30 cellular contexts compared by ENCODE assay signal in the genomic region with DNA sequence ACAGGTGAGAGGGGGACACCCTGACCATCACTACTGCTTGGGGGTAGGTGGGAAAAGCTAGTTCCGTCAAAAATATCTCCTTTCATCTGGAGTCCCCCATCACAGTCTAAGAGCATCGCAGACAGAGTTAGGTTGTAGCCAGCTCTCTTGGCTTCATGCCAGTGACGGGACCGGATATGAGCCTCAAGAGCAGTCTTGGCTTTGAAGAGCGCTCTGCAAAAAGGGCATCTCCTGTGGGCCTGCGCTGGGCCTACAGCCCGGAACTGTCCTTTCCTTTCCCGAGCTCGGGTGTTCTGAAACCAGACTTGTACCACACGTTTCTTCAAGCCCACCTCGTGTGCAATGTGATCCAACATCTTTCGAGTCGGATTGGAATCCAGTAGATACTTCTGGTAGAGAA.
"Had no signal": no experiment of that assay in that cellular context is flagged by ENCODE, and none has a peak within 500 bp of the region (broad histone marks: within the 10 kb centered on the region; RNA-seq: fewer than 3 reads in every experiment).

No MANE protein-coding gene starts in this region.

- H3K4me3 ChIP-seq: SJSA1 had no signal

- ATAC-seq: activated naive CD8-positive, alpha-beta T cell treated with anti-CD3 and anti-CD28 coated beads, Interleukin-2, amount 50 U/mL, for 24 hours; activated T-cell treated with anti-CD3 and anti-CD28 coated beads, Interleukin-2, amount 50 U/mL, for 4 hours; T-cell; T-helper 17 cell had no signal

- H3K27ac ChIP-seq: KMS-11, SJSA1, VCaP had no signal

- H3K9me3 ChIP-seq: SJSA1, SK-N-SH had no signal

- H3K4me1 ChIP-seq: SJSA1 had no signal

- DNase-seq: activated B cell treated with CpG ODN at 0.5 μM for 24 hours; activated CD4-positive, alpha-beta memory T cell treated with anti-CD3 and anti-CD28 coated beads for 36 hours; activated CD4-positive, alpha-beta T cell treated with anti-CD3 and anti-CD28 coated beads for 4 hours; activated CD4-positive, alpha-beta T cell treated with anti-CD3 and anti-CD28 coated beads, Interleukin-2, amount 50 U/mL, for 1 hour; activated CD4-positive, CD25-positive, alpha-beta regulatory T cell treated with anti-CD3 and anti-CD28 coated beads, Interleukin-2, amount 50 U/mL, for 72 hours; activated CD8-positive, alpha-beta memory T cell treated with anti-CD3 and anti-CD28 coated beads, Interleukin-2, amount 50 U/mL, for 4 hours; activated naive CD4-positive, alpha-beta T cell treated with anti-CD3 and anti-CD28 coated beads, Interleukin-2, amount 10 ng/mL, durations not matched to agents 7 days and 5 days; activated naive CD8-positive, alpha-beta T cell treated with anti-CD3 and anti-CD28 coated beads, Interleukin-2, amount 50 U/mL, for 24 hours; activated T-cell treated with anti-CD3 and anti-CD28 coated beads for 4 hours; activated T-cell treated with anti-CD3 and anti-CD28 coated beads, Interleukin-2, amount 50 U/mL, for 4 hours; anterior cingulate cortex; central memory CD4-positive, alpha-beta T cell; MM.1S; MV-4-11; NCI-H1092; NCI-H1436 treated with DMSO at 0.1 percent for 48 hours; NCI-H1694 treated with DMSO at 0.1 percent for 48 hours; NCI-H2029; NCI-H2171 treated with DMSO at 0.1 percent for 48 hours; NCI-H2227 treated with DMSO at 0.1 percent for 48 hours; NCI-H446; NCI-H524 treated with DMSO at 0.1 percent for 48 hours; OCI-M1; SHP77 treated with DMSO at 0.1 percent for 48 hours; SK-N-SH; T-cell; T-helper 17 cell had no signal

- H3K27me3 ChIP-seq: SJSA1 had no signal
